In the genomic region with DNA sequence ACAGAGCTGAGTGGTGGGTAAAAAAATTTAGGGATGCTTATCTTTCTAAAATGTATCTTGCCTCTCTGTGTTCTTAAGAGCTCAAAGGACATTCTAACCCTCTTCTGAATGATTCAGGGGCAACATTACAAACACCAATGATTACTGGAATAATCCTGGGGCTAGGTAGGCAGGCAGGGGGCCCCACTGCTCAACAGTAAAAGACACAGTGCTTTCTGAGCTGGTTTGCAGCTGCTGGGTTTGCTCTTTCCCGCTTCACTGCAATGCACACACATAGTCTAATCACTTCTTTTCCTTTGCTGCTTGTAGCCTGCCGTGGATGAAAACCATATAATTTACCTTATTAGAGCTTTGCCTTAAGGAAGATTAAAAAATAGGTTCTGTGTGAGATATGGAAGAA, we compare ENCODE assay signal across 30 cellular contexts. TPM values are rescaled to one million over a fixed set of nuclear protein-coding genes. Genes with fewer than 3 reads are reported as not detected.
DNase-seq lines count a peak whose midpoint lies in the region; ATAC-seq and TF ChIP-seq lines count a peak whose summit lies in the region.
"Had no signal": no experiment of that assay in that cellular context is flagged by ENCODE, and none has a peak within 500 bp of the region (broad histone marks: within the 10 kb centered on the region; RNA-seq: fewer than 3 reads in every experiment).

No MANE protein-coding gene starts in this region.

- no peak overlapping the region for H2AFZ ChIP-seq in GM23338
- H2AFZ ChIP-seq: hepatocyte, PC-9 had no signal

- ATAC-seq in GM23338 (no peak), GM19035 (IDR thresholded peaks at IDR 0.05; ENCODE audit: unreplicated experiment) (no peak)
- ATAC-seq: gastrocnemius medialis had no signal

- H3K79me2 ChIP-seq in GM23338 (replicated peaks; ENCODE audit: insufficient read depth) = peaks cover 9% of the 10 kb centered on the region; the same call in 1 of the 2 replicates
- H3K79me2 ChIP-seq: hepatocyte had no signal

- H3K36me3 ChIP-seq in GM23338 (ENCODE audit: insufficient read depth) = peaks cover 11% of the 10 kb centered on the region; the same call in 1 of the 2 replicates

- H3F3A ChIP-seq in GM23338 (replicated peaks; ENCODE audit: low read depth) = no peaks in the 10 kb centered on the region

- H4K20me1 ChIP-seq in GM23338 (replicated peaks; ENCODE audit: insufficient read depth) = peaks cover 4% of the 10 kb centered on the region

- H3K27me3 Mint-ChIP-seq in GM23338 (ENCODE audit: insufficient read depth, low read depth, poor library complexity) = no peaks in the 10 kb centered on the region
- H3K27me3 Mint-ChIP-seq in glutamatergic neuron (ENCODE audit: unreplicated experiment) = no peaks in the 10 kb centered on the region
- H3K27me3 Mint-ChIP-seq: activated B cell treated with CpG ODN at 0.5 μM for 24 hours had no signal

- H3K4me3 ChIP-seq in GM23338 = no peak overlapping the region
- H3K4me3 ChIP-seq: esophagus muscularis mucosa, gastrocnemius medialis, hepatocyte, PC-9, smooth muscle cell, stomach, thyroid gland had no signal

- no peaks in the 10 kb centered on the region for H3K27me3 ChIP-seq in GM23338 (ENCODE audit: insufficient read depth)
- H3K27me3 ChIP-seq: esophagus muscularis mucosa, gastrocnemius medialis, hepatocyte, stomach, thyroid gland had no signal

- H3K9me2 ChIP-seq in GM23338 (ENCODE audit: insufficient read depth) = no peaks in the 10 kb centered on the region

- H3K36me3 Mint-ChIP-seq in GM23338 (ENCODE audit: low read depth) = peaks cover 53% of the 10 kb centered on the region
- no peaks in the 10 kb centered on the region for H3K36me3 Mint-ChIP-seq in glutamatergic neuron (ENCODE audit: unreplicated experiment)

- H3K9me3 Mint-ChIP-seq in GM23338 = no peaks in the 10 kb centered on the region
- no peaks in the 10 kb centered on the region for H3K9me3 Mint-ChIP-seq in glutamatergic neuron (ENCODE audit: unreplicated experiment)
- H3K9me3 Mint-ChIP-seq: activated B cell treated with CpG ODN at 0.5 μM for 24 hours had no signal

- H3K4me1 Mint-ChIP-seq in GM23338 (peaks cover 4% of the 10 kb centered on the region; the same call in 1 of the 3 replicates), glutamatergic neuron (ENCODE audit: low read depth, unreplicated experiment) (peaks cover 35% of the 10 kb centered on the region)
- H3K4me1 Mint-ChIP-seq: activated B cell treated with CpG ODN at 0.5 μM for 24 hours had no signal

- no peaks in the 10 kb centered on the region for H3K4me1 ChIP-seq in GM23338 (ENCODE audit: insufficient read depth)
- H3K4me1 ChIP-seq: esophagus muscularis mucosa, stomach, thyroid gland had no signal

- no peak overlapping the region for H3K4me2 ChIP-seq in GM23338
- H3K4me2 ChIP-seq: hepatocyte, PC-9, smooth muscle cell had no signal

- peak; percentile 33 for DNase-seq in DMS79 treated with DMSO at 0.1 percent for 48 hours (lab: John Stamatoyannopoulos, UW)
- no peak for DNase-seq in DMS79 (lab: John Stamatoyannopoulos, UW)
- DNase-seq in GM23338 (ENCODE audit: low spot score) = no peak
- DNase-seq in NCI-H345 treated with DMSO at 0.1 percent for 48 hours (lab: John Stamatoyannopoulos, UW; ENCODE audit: unreplicated experiment) = peak; percentile 71
- DNase-seq in glutamatergic neuron = no peak
- DNase-seq in NAMALWA (ENCODE audit: low spot score) = no peak
- DNase-seq in OCI-M1 (lab: John Stamatoyannopoulos, UW) = no peak
- DNase-seq: activated B cell treated with CpG ODN at 0.5 μM for 24 hours; activated CD4-positive, alpha-beta T cell treated with anti-CD3 and anti-CD28 coated beads, Interleukin-2, amount 50 U/mL, for 48 hours; activated CD8-positive, alpha-beta memory T cell treated with anti-CD3 and anti-CD28 coated beads, Interleukin-2, amount 50 U/mL, for 48 hours; activated naive CD4-positive, alpha-beta T cell treated with anti-CD3 and anti-CD28 coated beads, Interleukin-2, amount 50 U/mL, for 16 hours; cortex of kidney; gastrocnemius medialis; IMR-90; NCI-H1048; NCI-H2029; NK-92 treated with Interleukin-12 subunit alpha and Interleukin-12 subunit beta, amount 100 ng/mL, for 24 hours; occipital lobe; PC-9; SHP77 treated with DMSO at 0.1 percent for 48 hours; stimulated activated CD4-positive, alpha-beta T cell treated with anti-CD3 and anti-CD28 coated beads, Interleukin-1b, Interleukin-23, amount 100 ng/mL, for 48 hours; stomach; thyroid gland had no signal

- TF ChIP-seq CTCF in GM23338 (conservative IDR thresholded peaks at IDR 0.05; ENCODE audit: low read depth in 2 of 2) (peak in 1 of 2 experiments; percentile 20; a peak in 1 of 4 replicates), glutamatergic neuron (IDR thresholded peaks at IDR 0.05; ENCODE audit: partially characterized antibody, unreplicated experiment) (no peak)

- H3K4me3 Mint-ChIP-seq in GM23338 (no peak overlapping the region), glutamatergic neuron (ENCODE audit: unreplicated experiment) (no peak overlapping the region)
- H3K4me3 Mint-ChIP-seq: activated B cell treated with CpG ODN at 0.5 μM for 24 hours had no signal

- H3K27ac Mint-ChIP-seq in GM23338 = no peak overlapping the region
- H3K27ac Mint-ChIP-seq in glutamatergic neuron (ENCODE audit: unreplicated experiment) = peak overlapping the region; percentile 39
- H3K27ac Mint-ChIP-seq: activated B cell treated with CpG ODN at 0.5 μM for 24 hours had no signal

- H3K27ac ChIP-seq in GM23338 (ENCODE audit: low read depth) = peak overlapping the region; percentile 78; the same call in 1 of the 2 replicates
- H3K27ac ChIP-seq: 22Rv1, esophagus muscularis mucosa, gastrocnemius medialis, hepatocyte, PC-9, stomach, thyroid gland had no signal

TF ChIP-seq in GM23338, 12 proteins besides CTCF, POLR2A, EP300 and RAD21 (continues in another document):
- TF ChIP-seq JUNB (IDR thresholded peaks at IDR 0.05; ENCODE audit: unreplicated experiment) (no peak), EZH2phosphoT487 (IDR thresholded peaks at IDR 0.05; ENCODE audit: unreplicated experiment) (no peak), EZH2 (IDR thresholded peaks at IDR 0.05; ENCODE audit: low read depth, unreplicated experiment) (no peak)
- TF ChIP-seq, protein P1, sequence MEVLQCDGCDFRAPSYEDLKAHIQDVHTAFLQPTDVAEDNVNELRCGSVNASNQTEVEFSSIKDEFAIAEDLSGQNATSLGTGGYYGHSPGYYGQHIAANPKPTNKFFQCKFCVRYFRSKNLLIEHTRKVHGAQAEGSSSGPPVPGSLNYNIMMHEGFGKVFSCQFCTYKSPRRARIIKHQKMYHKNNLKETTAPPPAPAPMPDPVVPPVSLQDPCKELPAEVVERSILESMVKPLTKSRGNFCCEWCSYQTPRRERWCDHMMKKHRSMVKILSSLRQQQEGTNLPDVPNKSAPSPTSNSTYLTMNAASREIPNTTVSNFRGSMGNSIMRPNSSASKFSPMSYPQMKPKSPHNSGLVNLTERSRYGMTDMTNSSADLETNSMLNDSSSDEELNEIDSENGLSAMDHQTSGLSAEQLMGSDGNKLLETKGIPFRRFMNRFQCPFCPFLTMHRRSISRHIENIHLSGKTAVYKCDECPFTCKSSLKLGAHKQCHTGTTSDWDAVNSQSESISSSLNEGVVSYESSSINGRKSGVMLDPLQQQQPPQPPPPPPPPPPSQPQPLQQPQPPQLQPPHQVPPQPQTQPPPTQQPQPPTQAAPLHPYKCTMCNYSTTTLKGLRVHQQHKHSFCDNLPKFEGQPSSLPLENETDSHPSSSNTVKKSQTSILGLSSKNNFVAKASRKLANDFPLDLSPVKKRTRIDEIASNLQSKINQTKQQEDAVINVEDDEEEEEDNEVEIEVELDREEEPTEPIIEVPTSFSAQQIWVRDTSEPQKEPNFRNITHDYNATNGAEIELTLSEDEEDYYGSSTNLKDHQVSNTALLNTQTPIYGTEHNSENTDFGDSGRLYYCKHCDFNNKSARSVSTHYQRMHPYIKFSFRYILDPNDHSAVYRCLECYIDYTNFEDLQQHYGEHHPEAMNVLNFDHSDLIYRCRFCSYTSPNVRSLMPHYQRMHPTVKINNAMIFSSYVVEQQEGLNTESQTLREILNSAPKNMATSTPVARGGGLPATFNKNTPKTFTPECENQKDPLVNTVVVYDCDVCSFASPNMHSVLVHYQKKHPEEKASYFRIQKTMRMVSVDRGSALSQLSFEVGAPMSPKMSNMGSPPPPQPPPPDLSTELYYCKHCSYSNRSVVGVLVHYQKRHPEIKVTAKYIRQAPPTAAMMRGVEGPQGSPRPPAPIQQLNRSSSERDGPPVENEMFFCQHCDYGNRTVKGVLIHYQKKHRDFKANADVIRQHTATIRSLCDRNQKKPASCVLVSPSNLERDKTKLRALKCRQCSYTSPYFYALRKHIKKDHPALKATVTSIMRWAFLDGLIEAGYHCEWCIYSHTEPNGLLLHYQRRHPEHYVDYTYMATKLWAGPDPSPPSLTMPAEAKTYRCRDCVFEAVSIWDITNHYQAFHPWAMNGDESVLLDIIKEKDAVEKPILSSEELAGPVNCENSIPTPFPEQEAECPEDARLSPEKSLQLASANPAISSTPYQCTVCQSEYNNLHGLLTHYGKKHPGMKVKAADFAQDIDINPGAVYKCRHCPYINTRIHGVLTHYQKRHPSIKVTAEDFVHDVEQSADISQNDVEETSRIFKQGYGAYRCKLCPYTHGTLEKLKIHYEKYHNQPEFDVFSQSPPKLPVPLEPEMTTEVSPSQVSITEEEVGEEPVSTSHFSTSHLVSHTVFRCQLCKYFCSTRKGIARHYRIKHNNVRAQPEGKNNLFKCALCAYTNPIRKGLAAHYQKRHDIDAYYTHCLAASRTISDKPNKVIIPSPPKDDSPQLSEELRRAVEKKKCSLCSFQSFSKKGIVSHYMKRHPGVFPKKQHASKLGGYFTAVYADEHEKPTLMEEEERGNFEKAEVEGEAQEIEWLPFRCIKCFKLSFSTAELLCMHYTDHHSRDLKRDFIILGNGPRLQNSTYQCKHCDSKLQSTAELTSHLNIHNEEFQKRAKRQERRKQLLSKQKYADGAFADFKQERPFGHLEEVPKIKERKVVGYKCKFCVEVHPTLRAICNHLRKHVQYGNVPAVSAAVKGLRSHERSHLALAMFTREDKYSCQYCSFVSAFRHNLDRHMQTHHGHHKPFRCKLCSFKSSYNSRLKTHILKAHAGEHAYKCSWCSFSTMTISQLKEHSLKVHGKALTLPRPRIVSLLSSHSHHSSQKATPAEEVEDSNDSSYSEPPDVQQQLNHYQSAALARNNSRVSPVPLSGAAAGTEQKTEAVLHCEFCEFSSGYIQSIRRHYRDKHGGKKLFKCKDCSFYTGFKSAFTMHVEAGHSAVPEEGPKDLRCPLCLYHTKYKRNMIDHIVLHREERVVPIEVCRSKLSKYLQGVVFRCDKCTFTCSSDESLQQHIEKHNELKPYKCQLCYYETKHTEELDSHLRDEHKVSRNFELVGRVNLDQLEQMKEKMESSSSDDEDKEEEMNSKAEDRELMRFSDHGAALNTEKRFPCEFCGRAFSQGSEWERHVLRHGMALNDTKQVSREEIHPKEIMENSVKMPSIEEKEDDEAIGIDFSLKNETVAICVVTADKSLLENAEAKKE (CRISPR knock-in tag; IDR thresholded peaks at IDR 0.05) = no peak

RNA-seq across cellular contexts. Expression of a gene that starts 23.9 kb away (rescaled TPM):
- total RNA-seq in GM23338 (2014; rRNA removed; shearing (Covaris generic)) = not detected in 2 replicates
- 0.17 and 0.23 TPM in 2 replicates for polyA plus RNA-seq in GM23338 (2016; fragmentation: Nextera tagmentation; extraction: Ambion mirVana)
- not detected for total RNA-seq in glutamatergic neuron (ENCODE audit: unreplicated experiment)
- total RNA-seq: activated B cell treated with CpG ODN at 0.5 μM for 24 hours, esophagus muscularis mucosa, gastrocnemius medialis, H4, hepatocyte, IMR-90, NCI-H460, occipital lobe, PC-9, smooth muscle cell, stomach, thyroid gland had no signal
- polyA plus RNA-seq: IMR-90, smooth muscle cell, stomach had no signal

RNA-seq across cellular contexts. Expression of a gene that starts 26.5 kb away (rescaled TPM):
- total RNA-seq in GM23338 (2014; rRNA removed; shearing (Covaris generic)) = 37.5 and 51.1 TPM in 2 replicates
- polyA plus RNA-seq in GM23338 (2016; fragmentation: Nextera tagmentation; extraction: Ambion mirVana) = 66.9 and 69.6 TPM in 2 replicates
- total RNA-seq in glutamatergic neuron (ENCODE audit: unreplicated experiment) = 36.8 TPM

Comparison
In these comparisons a context has a peak if more than half of its experiments do, and no peak if none do; other contexts are left out.
1. DNase-seq: peak in DMS79 treated with DMSO at 0.1 percent for 48 hours (single experiment) and NCI-H345 treated with DMSO at 0.1 percent for 48 hours (single experiment); none in DMS79 (single experiment), GM23338 (single experiment), glutamatergic neuron (single experiment), NAMALWA (single experiment) and OCI-M1 (single experiment).